ENCODE assay signal across 12 cellular contexts in genomic region chr18:61334491-61334850, GRCh38. TPM values are rescaled to one million over a fixed set of nuclear protein-coding genes. Genes with fewer than 3 reads are reported as not detected.
DNase-seq lines count a peak whose midpoint lies in the region; ATAC-seq, FAIRE-seq and TF ChIP-seq lines count a peak whose summit lies in the region.
"Had no signal": no experiment of that assay in that cellular context is flagged by ENCODE, and none has a peak within 500 bp of the region (broad histone marks: within the 10 kb centered on the region; RNA-seq: fewer than 3 reads in every experiment).

No MANE protein-coding gene starts in this region.

- no peak for FAIRE-seq in pancreas (lab: Jason Lieb, UNC)
- FAIRE-seq: A204.1 had no signal

- H3F3A ChIP-seq in neural progenitor cell (ENCODE audit: low read depth): peaks cover 14% of the 10 kb centered on the region

- H3K36me3 ChIP-seq in heart left ventricle (no peaks in the 10 kb centered on the region), neural progenitor cell (no peaks in the 10 kb centered on the region), vagina (no peaks in the 10 kb centered on the region), pancreas (no peaks in the 10 kb centered on the region)

- peaks cover 27% of the 10 kb centered on the region for H3K4me1 Mint-ChIP-seq in neural progenitor cell

- no peaks in the 10 kb centered on the region for H3K79me2 ChIP-seq in neural progenitor cell (ENCODE audit: low read depth)

- H3K4me3 ChIP-seq in heart left ventricle: peak overlapping the region in 11 of 12 donors; percentile 14 to 54 (median 37)
- H3K4me3 ChIP-seq in fibroblast of the aortic adventitia (ENCODE audit: low read depth, low read length): peak overlapping the region; percentile 66
- peak overlapping the region; percentile 87 for H3K4me3 ChIP-seq in neural progenitor cell
- peak overlapping the region; percentile 16 to 22 for H3K4me3 ChIP-seq in vagina
- peak overlapping the region in 1 of 4 donors; percentile 26 for H3K4me3 ChIP-seq in pancreas

- H3K27ac Mint-ChIP-seq in neural progenitor cell: peak overlapping the region; percentile 57
- H3K27ac Mint-ChIP-seq: natural killer cell treated with Interleukin-12 subunit alpha and Interleukin-12 subunit beta and Interleukin-15 and Interleukin-18, amount 100 ng/mL, for 72 hours had no signal

- TF ChIP-seq CTCF in heart left ventricle (IDR thresholded peaks at IDR 0.05) (no peak), fibroblast of the aortic adventitia (IDR thresholded peaks at IDR 0.05; ENCODE audit: insufficient read depth, low read length) (no peak), neural progenitor cell (IDR thresholded peaks at IDR 0.05) (no peak), vagina (IDR thresholded peaks at IDR 0.05) (no peak), pancreas (IDR thresholded peaks at IDR 0.05) (no peak)

- 3 to 7% (median 6%) methylated on average over 11 to 13 of the region's 13 CpGs for WGBS in heart left ventricle, 4 donors
- 1% methylated on average over 13 of the region's 13 CpGs for WGBS in pancreas, 2 donors

- DNase-seq in heart left ventricle (no peak), Right ventricle myocardium superior (no peak), fibroblast of the aortic adventitia (ENCODE audit: low read depth) (peak; percentile 10), neural progenitor cell (ENCODE audit: low spot score) (no peak), vagina (ENCODE audit: extremely low spot score in 2 of 2) (no peak), pancreas (no peak)

- peaks cover 0 to 20% (median 0%) of the 10 kb centered on the region in 12 donors for H3K4me1 ChIP-seq in heart left ventricle
- H3K4me1 ChIP-seq in neural progenitor cell: peaks cover 11% of the 10 kb centered on the region
- peaks cover 16% of the 10 kb centered on the region for H3K4me1 ChIP-seq in vagina
- no peaks in the 10 kb centered on the region for H3K4me1 ChIP-seq in pancreas

- H3K9me3 ChIP-seq in heart left ventricle (no peaks in the 10 kb centered on the region), neural progenitor cell (ENCODE audit: low read depth) (no peaks in the 10 kb centered on the region), vagina (no peaks in the 10 kb centered on the region), pancreas (no peaks in the 10 kb centered on the region)

- H3K27ac ChIP-seq in heart left ventricle: no peak overlapping the region
- no peak overlapping the region for H3K27ac ChIP-seq in neural progenitor cell
- H3K27ac ChIP-seq in vagina: no peak overlapping the region
- no peak overlapping the region for H3K27ac ChIP-seq in pancreas

- peaks cover 6 to 29% (median 23%) of the 10 kb centered on the region in 9 donors for H3K27me3 ChIP-seq in heart left ventricle
- H3K27me3 ChIP-seq in neural progenitor cell: peaks cover 64% of the 10 kb centered on the region
- H3K27me3 ChIP-seq in vagina: no peaks in the 10 kb centered on the region
- H3K27me3 ChIP-seq in pancreas: peaks cover 0 to 15% (median 1%) of the 10 kb centered on the region in 4 donors

- H3K27me3 Mint-ChIP-seq in neural progenitor cell (ENCODE audit: insufficient read depth, low read depth): peaks cover 12% of the 10 kb centered on the region

- peak overlapping the region; percentile 99 for H2AFZ ChIP-seq in neural progenitor cell (replicated peaks)

- no peaks in the 10 kb centered on the region for H3K36me3 Mint-ChIP-seq in neural progenitor cell

- TF ChIP-seq POLR2A in heart left ventricle (IDR thresholded peaks at IDR 0.05): no peak
- TF ChIP-seq POLR2A in vagina (IDR thresholded peaks at IDR 0.05): no peak

- no peaks in the 10 kb centered on the region for H4K20me1 ChIP-seq in neural progenitor cell (ENCODE audit: low read depth)

- peak overlapping the region; percentile 96 for H3K4me3 Mint-ChIP-seq in neural progenitor cell
- H3K4me3 Mint-ChIP-seq: natural killer cell treated with Interleukin-12 subunit alpha and Interleukin-12 subunit beta and Interleukin-15 and Interleukin-18, amount 100 ng/mL, for 72 hours had no signal

- intact Hi-C loops in heart left ventricle (cut with DNase I) (no loop called here), Right ventricle myocardium superior (cut with DNase I) (no loop called here), vagina (cut with DNase I) (no loop called here), pancreas (cut with DNase I) (no loop called here)

- no peaks in the 10 kb centered on the region for H3K9me3 Mint-ChIP-seq in neural progenitor cell
- H3K9me3 Mint-ChIP-seq: natural killer cell treated with Interleukin-12 subunit alpha and Interleukin-12 subunit beta and Interleukin-15 and Interleukin-18, amount 100 ng/mL, for 72 hours had no signal

- H3K9ac ChIP-seq in neural progenitor cell: no peak overlapping the region

- ATAC-seq in heart left ventricle (no peak), Right ventricle myocardium superior (ENCODE audit: poor library complexity) (no peak), HG03469 (IDR thresholded peaks at IDR 0.05; ENCODE audit: unreplicated experiment) (no peak), GM18867 (IDR thresholded peaks at IDR 0.05; ENCODE audit: unreplicated experiment) (no peak), pancreas (no peak)
- ATAC-seq: esophagus mucosa; natural killer cell treated with Interleukin-12 subunit alpha and Interleukin-12 subunit beta and Interleukin-15 and Interleukin-18, amount 100 ng/mL, for 72 hours had no signal

- peak overlapping the region; percentile 99 for H3K4me2 ChIP-seq in neural progenitor cell

RNA-seq across cellular contexts. Expression of gene CDH20, which starts 1.2 kb away (rescaled TPM):
- total RNA-seq in heart left ventricle (under 1 TPM in 2 of 9 donors, not detected in 7; 0.15 to 0.20 TPM), Right ventricle myocardium superior (0.05 TPM), fibroblast of the aortic adventitia (ENCODE audit: low replicate concordance) (0.09 TPM in 1 of 2 replicates, not detected in the other), neural progenitor cell (ENCODE audit: low replicate concordance) (1.6 and 1.9 TPM in 2 replicates), vagina (not detected), pancreas (under 1 TPM in 1 of 6 donors, not detected in 5; 0.17 TPM)
- polyA plus RNA-seq in heart left ventricle (under 1 TPM in 1 of 2 donors, not detected in 1; 0.03 TPM), pancreas (under 1 TPM in 1 of 2 donors, not detected in 1; 0.02 TPM)
- total RNA-seq: esophagus mucosa, M059J had no signal
